Comparison of ENCODE assay signal across 13 cellular contexts in the genomic region with DNA sequence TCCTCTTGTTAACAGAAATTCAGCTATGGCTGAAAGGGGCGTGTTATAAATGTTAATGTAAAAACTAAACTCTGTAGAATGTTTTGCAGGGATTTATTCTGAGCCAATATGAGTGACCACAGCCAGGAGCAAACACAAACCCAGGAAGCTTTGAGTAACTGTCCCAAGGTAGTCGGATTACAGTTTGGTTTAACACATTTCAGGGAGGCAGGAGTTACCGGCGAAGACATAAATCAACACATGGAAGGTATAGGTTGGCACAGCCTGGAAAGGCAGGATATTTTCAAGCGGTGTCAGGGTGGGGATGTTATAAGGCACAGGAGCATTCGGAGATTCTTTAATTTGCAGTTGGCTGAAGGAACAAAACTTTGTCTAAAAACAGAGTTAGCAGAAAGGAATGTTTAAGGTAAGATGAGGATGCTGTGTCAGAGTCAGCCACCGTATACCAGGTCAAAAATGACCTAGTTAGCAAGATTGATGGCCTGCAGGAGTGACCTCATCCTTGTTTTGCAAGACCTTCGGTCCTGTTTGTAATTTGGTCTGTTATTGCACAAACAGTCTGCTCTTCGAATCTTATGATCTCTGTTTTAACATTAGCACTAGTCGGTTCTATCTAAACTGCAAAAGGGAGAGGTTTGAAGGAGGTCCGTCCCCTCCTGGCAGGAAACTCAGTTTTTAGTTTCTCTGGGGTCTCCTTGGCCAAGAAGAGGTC.
DNase-seq lines count a peak whose midpoint lies in the region; ATAC-seq, FAIRE-seq and TF ChIP-seq lines count a peak whose summit lies in the region.
"Had no signal": no experiment of that assay in that cellular context is flagged by ENCODE, and none has a peak within 500 bp of the region (broad histone marks: within the 10 kb centered on the region; RNA-seq: fewer than 3 reads in every experiment).

No MANE protein-coding gene starts in this region.

- H3K9me3 ChIP-seq in breast epithelium (no peaks in the 10 kb centered on the region), testis (no peaks in the 10 kb centered on the region)
- H3K9me3 ChIP-seq: prostate gland had no signal

- H3K4me3 ChIP-seq in breast epithelium (no peak overlapping the region), kidney epithelial cell (ENCODE audit: low read depth, low read length) (no peak overlapping the region), testis (no peak overlapping the region)
- H3K4me3 ChIP-seq: prostate gland had no signal

- H3K4me1 ChIP-seq in breast epithelium (no peaks in the 10 kb centered on the region), testis (peaks cover 3% of the 10 kb centered on the region)
- H3K4me1 ChIP-seq: prostate gland had no signal

- CTCF ChIA-PET in T-cell (lab: Charles Lee), result no interaction called here

- peaks cover 25 to 31% of the 10 kb centered on the region in 2 donors for H3K27me3 Mint-ChIP-seq in T-cell

- peaks cover 0 to 5% (median 3%) of the 10 kb centered on the region in 3 donors for H3K9me3 Mint-ChIP-seq in T-cell

- TF ChIP-seq CTCF in breast epithelium (IDR thresholded peaks at IDR 0.05) (no peak), kidney epithelial cell (IDR thresholded peaks at IDR 0.05; ENCODE audit: insufficient read depth, low read length, poor library complexity, severe bottlenecking) (no peak), testis (IDR thresholded peaks at IDR 0.05) (no peak), D721Med (IDR thresholded peaks at IDR 0.05; ENCODE audit: insufficient read depth, missing control alignments) (no peak)

- no peak overlapping the region for H3K4me3 Mint-ChIP-seq in T-cell

- POLR2A ChIA-PET in T-cell (lab: Charles Lee), result no interaction called here

- H3K36me3 Mint-ChIP-seq in T-cell, result no peaks in the 10 kb centered on the region

- TF ChIP-seq POLR2A in breast epithelium (IDR thresholded peaks at IDR 0.05), result no peak
- no peak for TF ChIP-seq POLR2A in testis (IDR thresholded peaks at IDR 0.05)

- H3K36me3 ChIP-seq in breast epithelium (no peaks in the 10 kb centered on the region), kidney epithelial cell (ENCODE audit: control insufficient read depth, insufficient read depth, low read length) (no peaks in the 10 kb centered on the region), testis (ENCODE audit: low read depth, missing control alignments) (no peaks in the 10 kb centered on the region)
- H3K36me3 ChIP-seq: prostate gland had no signal

- H3K27ac ChIP-seq in breast epithelium, result peak overlapping the region; percentile 75 to 80
- H3K27ac ChIP-seq in testis, result peak overlapping the region; percentile 1 to 33

- no peaks in the 10 kb centered on the region for H3K27me3 ChIP-seq in breast epithelium
- H3K27me3 ChIP-seq in kidney epithelial cell (ENCODE audit: control insufficient read depth, insufficient read depth, low read length), result no peaks in the 10 kb centered on the region
- H3K27me3 ChIP-seq in testis, result no peaks in the 10 kb centered on the region

- DNase-seq in HPDE6-E6E7 (ENCODE audit: extremely low spot score), result peak; percentile 25
- DNase-seq in breast epithelium (ENCODE audit: low spot score in 2 of 2), result no peak
- DNase-seq in kidney epithelial cell (ENCODE audit: low read depth), result peak; percentile 51
- DNase-seq in testis, result no peak
- no peak for DNase-seq in D721Med (ENCODE audit: insufficient read length, low spot score)
- DNase-seq in NCI-H69 (lab: John Stamatoyannopoulos, UW), result no peak
- no peak for DNase-seq in cerebellum (ENCODE audit: low spot score)
- no peak for DNase-seq in T-cell
- DNase-seq: activated naive CD4-positive, alpha-beta T cell treated with Interleukin-2 at 50 U/mL for 16 hours; head of caudate nucleus; T-helper 9 cell had no signal

- WGBS in testis, 2 donors, result 54 to 62% methylated on average over 11 of the region's 11 CpGs

- FAIRE-seq in D721Med (lab: Jason Lieb, UNC), result no peak
- FAIRE-seq: G401.6 had no signal

- no peak for ATAC-seq in T-cell (replicated peaks in 1 of 4)

- intact Hi-C loops in breast epithelium (cut with DNase I; ENCODE audit: low total_unique reads) (no loop called here), testis (cut with DNase I; ENCODE audit: low total_unique reads) (no loop called here)

- H3K4me1 Mint-ChIP-seq in T-cell, result no peaks in the 10 kb centered on the region

- no peak overlapping the region for H3K27ac Mint-ChIP-seq in T-cell

Comparison
In these comparisons a context has a peak if more than half of its experiments do, and no peak if none do; other contexts are left out.
1. DNase-seq: peak in HPDE6-E6E7 (single experiment) and kidney epithelial cell (single experiment); none in breast epithelium (0 of 2), testis (single experiment), D721Med (single experiment), NCI-H69 (single experiment), cerebellum (single experiment) and T-cell (0 of 34).